ENCODE assay signal across 20 cellular contexts in the genomic region with DNA sequence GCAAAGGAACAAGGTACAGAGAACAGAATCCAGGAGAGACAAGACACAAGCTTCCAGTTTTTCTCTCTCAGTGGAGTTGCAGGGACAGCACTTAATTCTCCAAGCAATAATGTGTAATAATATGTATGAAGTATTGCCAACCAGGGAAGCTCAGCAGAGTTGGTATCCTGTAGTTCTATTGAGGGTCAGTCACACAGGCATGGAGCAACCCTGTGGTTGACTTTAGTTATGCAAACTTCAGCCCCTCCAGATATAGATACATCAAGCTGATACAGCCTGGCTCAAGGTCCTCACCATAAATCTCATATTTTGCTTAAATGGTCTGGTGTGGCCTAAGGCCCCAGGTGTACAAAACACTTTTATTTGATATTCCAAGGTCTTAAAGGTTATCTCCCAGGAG.
DNase-seq lines count a peak whose midpoint lies in the region; ATAC-seq and TF ChIP-seq lines count a peak whose summit lies in the region.
"Had no signal": no experiment of that assay in that cellular context is flagged by ENCODE, and none has a peak within 500 bp of the region (broad histone marks: within the 10 kb centered on the region; RNA-seq: fewer than 3 reads in every experiment).

No MANE protein-coding gene starts in this region.

- H3K9ac ChIP-seq in H9 (ENCODE audit: extremely low read depth, insufficient read length, low read length): no peak overlapping the region
- H3K9ac ChIP-seq in iPS-18a (ENCODE audit: low read length): no peak overlapping the region
- H3K9ac ChIP-seq: GM23248 had no signal

- H3K4me1 Mint-ChIP-seq in H9: peaks cover 18 to 22% of the 10 kb centered on the region in 2 experiments
- H3K4me1 Mint-ChIP-seq: CD4-positive, CD25-positive, alpha-beta regulatory T cell; CD8-positive, alpha-beta memory T cell had no signal

- H3T11ph ChIP-seq in H9 (ENCODE audit: low read length): no peak overlapping the region

- H4K20me1 ChIP-seq in H9 (ENCODE audit: control insufficient read depth, insufficient read depth, insufficient read length): no peaks in the 10 kb centered on the region

- no peak overlapping the region for H2BK12ac ChIP-seq in H9 (ENCODE audit: insufficient read length, low read depth, low read length)

- H3K23ac ChIP-seq in H9 (ENCODE audit: insufficient read length, low read depth, low read length): no peak overlapping the region

- peaks cover 0 to 12% (median 1%) of the 10 kb centered on the region in 3 experiments; a peak in 3 of 7 replicates for H3K36me3 Mint-ChIP-seq in H9 (ENCODE audit: insufficient read depth in 1 of 3, low read depth in 3 of 3)
- H3K36me3 Mint-ChIP-seq: CD4-positive, CD25-positive, alpha-beta regulatory T cell; CD8-positive, alpha-beta memory T cell had no signal

- no peak overlapping the region for H3K14ac ChIP-seq in H9 (ENCODE audit: insufficient read depth, low read length)

- no peak overlapping the region for H3K4ac ChIP-seq in H9 (ENCODE audit: low read depth, low read length)

- TF ChIP-seq CTCF in 22Rv1 (IDR thresholded peaks at IDR 0.05): no peak
- no peak for TF ChIP-seq CTCF in H9 (conservative IDR thresholded peaks at IDR 0.05)
- no peak for TF ChIP-seq CTCF in coronary artery (IDR thresholded peaks at IDR 0.05)
- TF ChIP-seq CTCF in gastrocnemius medialis (IDR thresholded peaks at IDR 0.05 in 4 of 5, conservative IDR thresholded peaks at IDR 0.05 in 1 of 5): no peak

- H3K27ac Mint-ChIP-seq in H9: peak overlapping the region; percentile 49 to 91 (median 86); a peak in 4 of 7 replicates
- H3K27ac Mint-ChIP-seq: CD4-positive, CD25-positive, alpha-beta regulatory T cell; HFFc6 had no signal

- no peaks in the 10 kb centered on the region for H3K23me2 ChIP-seq in H9 (ENCODE audit: insufficient read length, low read depth, low read length, poor library complexity, severe bottlenecking)

- H3K4me2 ChIP-seq in H9 (ENCODE audit: insufficient read depth, insufficient read length, low read length): no peak overlapping the region

- H3K27ac ChIP-seq in 22Rv1 (peak overlapping the region; percentile 28; the same call in 1 of the 2 replicates), H9 (ENCODE audit: insufficient read length, low read depth, low read length) (no peak overlapping the region), iPS-18a (ENCODE audit: low read length) (no peak overlapping the region), coronary artery (no peak overlapping the region), gastrocnemius medialis (no peak overlapping the region)
- H3K27ac ChIP-seq: GM23248, HL-60 had no signal

- H3K36me3 ChIP-seq in iPS-18a (ENCODE audit: control insufficient read depth, low read depth, low read length) (no peaks in the 10 kb centered on the region), gastrocnemius medialis (no peaks in the 10 kb centered on the region)
- H3K36me3 ChIP-seq: BE2C had no signal

- no peaks in the 10 kb centered on the region for H3K27me3 ChIP-seq in H9 (ENCODE audit: insufficient read depth, low read length)
- H3K27me3 ChIP-seq in iPS-18a (ENCODE audit: control insufficient read depth, insufficient read depth, low read length): no peaks in the 10 kb centered on the region
- no peaks in the 10 kb centered on the region for H3K27me3 ChIP-seq in gastrocnemius medialis
- H3K27me3 ChIP-seq: BE2C had no signal

- no peak overlapping the region for H3K56ac ChIP-seq in H9 (ENCODE audit: insufficient read length, low read depth, low read length)

- H2BK15ac ChIP-seq in H9 (ENCODE audit: low read depth, low read length): no peak overlapping the region

- no peaks in the 10 kb centered on the region for H3K27me3 Mint-ChIP-seq in H9 (ENCODE audit: low read depth)
- H3K27me3 Mint-ChIP-seq: CD4-positive, CD25-positive, alpha-beta regulatory T cell; CD8-positive, alpha-beta memory T cell had no signal

- H2BK20ac ChIP-seq in H9 (ENCODE audit: low read depth, low read length, poor library complexity, severe bottlenecking): no peak overlapping the region

- no peak for ATAC-seq in HG02840 (IDR thresholded peaks at IDR 0.05; ENCODE audit: low FRiP score, unreplicated experiment)
- ATAC-seq in gastrocnemius medialis: no peak
- ATAC-seq: HCT116, K562 had no signal

- H4K91ac ChIP-seq in H9 (ENCODE audit: insufficient read length, low read depth, low read length): no peak overlapping the region

- intact Hi-C loops in gastrocnemius medialis (cut with DNase I; ENCODE audit: low total_unique reads): no loop called here

- peak overlapping the region; percentile 13 for H3K4me3 ChIP-seq in iPS-18a (ENCODE audit: low read length)
- no peak overlapping the region for H3K4me3 ChIP-seq in coronary artery
- no peak overlapping the region for H3K4me3 ChIP-seq in gastrocnemius medialis
- H3K4me3 ChIP-seq: GM23248, K562 had no signal

- no peaks in the 10 kb centered on the region for H3K79me2 ChIP-seq in H9 (ENCODE audit: insufficient read depth, low read length)

- H2AFZ ChIP-seq in H9 (ENCODE audit: low read length): peak overlapping the region; percentile 40
- H2AFZ ChIP-seq: GM23248 had no signal

- no peak overlapping the region for H2BK120ac ChIP-seq in H9 (ENCODE audit: low read depth, low read length, poor library complexity, severe bottlenecking)

- peak overlapping the region in 1 of 2 experiments; percentile 13; a peak in 1 of 5 replicates for H3K4me3 Mint-ChIP-seq in H9
- H3K4me3 Mint-ChIP-seq: CD4-positive, CD25-positive, alpha-beta regulatory T cell; CD8-positive, alpha-beta memory T cell; HFFc6 had no signal

- H4K5ac ChIP-seq in H9 (ENCODE audit: insufficient read length, low read depth, low read length): no peak overlapping the region

- no peak for TF ChIP-seq POLR2A in gastrocnemius medialis (IDR thresholded peaks at IDR 0.05)

- H3K18ac ChIP-seq in H9 (ENCODE audit: insufficient read length, low read depth, low read length): no peak overlapping the region

- peaks cover 0 to 2% of the 10 kb centered on the region in 2 experiments; a peak in 2 of 5 replicates for H3K9me3 Mint-ChIP-seq in H9

- H2BK5ac ChIP-seq in H9 (ENCODE audit: insufficient read length, low read length): no peak overlapping the region

- in situ Hi-C loops in gastrocnemius medialis (cut with MboI; ENCODE audit: low sequenced_read_pairs in 4 of 4): no loop called here

- H3K79me1 ChIP-seq in H9 (ENCODE audit: insufficient read depth, low read depth, low read length, poor library complexity, severe bottlenecking): no peaks in the 10 kb centered on the region

- no peak for DNase-seq in H9
- DNase-seq in SK-N-DZ (ENCODE audit: low spot score): peak; percentile 9
- no peak for DNase-seq in coronary artery (ENCODE audit: low spot score)
- DNase-seq in RKO (ENCODE audit: low spot score): no peak
- no peak for DNase-seq in gastrocnemius medialis
- DNase-seq: BE2C; C1 segment of cervical spinal cord; CD4-positive, CD25-positive, alpha-beta regulatory T cell; CD8-positive, alpha-beta memory T cell; DMS 273 treated with DMSO at 0.1 percent for 48 hours; GDM1; GM23248; HFFc6; IMR-90 had no signal

- no peaks in the 10 kb centered on the region for H3K9me3 ChIP-seq in H9 (ENCODE audit: control insufficient read depth, low read depth, low read length)
- no peaks in the 10 kb centered on the region for H3K9me3 ChIP-seq in iPS-18a (ENCODE audit: control insufficient read depth, low read depth, low read length)
- H3K9me3 ChIP-seq in gastrocnemius medialis: no peaks in the 10 kb centered on the region
- H3K9me3 ChIP-seq: BE2C had no signal

- H4K8ac ChIP-seq in H9 (replicated peaks; ENCODE audit: insufficient read length, low read depth, low read length): no peak overlapping the region

- peaks cover 6% of the 10 kb centered on the region; the same call in 1 of the 2 replicates for H3K4me1 ChIP-seq in H9 (ENCODE audit: insufficient read depth, low read length)
- peaks cover 21% of the 10 kb centered on the region for H3K4me1 ChIP-seq in iPS-18a (ENCODE audit: control insufficient read depth, low read depth, low read length)
- no peaks in the 10 kb centered on the region for H3K4me1 ChIP-seq in gastrocnemius medialis

- H2AK5ac ChIP-seq in H9 (ENCODE audit: insufficient read length, low read length): no peak overlapping the region
